17 cellular contexts compared by ENCODE assay signal in the genomic region with DNA sequence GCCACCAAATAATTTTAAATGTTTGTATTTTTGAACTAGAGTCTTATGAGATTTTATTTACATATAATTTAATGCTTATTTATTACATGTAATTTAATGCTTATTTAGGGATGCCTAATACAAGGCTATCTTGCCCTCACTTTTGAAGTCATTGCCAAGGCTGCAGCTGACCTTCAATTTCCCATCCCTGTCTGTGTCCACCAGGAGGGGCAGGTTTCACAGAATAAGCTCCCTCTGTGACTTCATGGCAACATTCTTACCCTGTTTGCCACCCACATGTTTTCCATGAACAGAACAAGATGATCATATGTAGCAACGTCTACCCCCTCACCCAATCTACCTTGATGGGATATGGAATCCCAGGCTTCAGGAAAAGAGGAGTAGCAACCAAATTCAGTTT. TPM values are rescaled to one million over a fixed set of nuclear protein-coding genes. Genes with fewer than 3 reads are reported as not detected.
DNase-seq lines count a peak whose midpoint lies in the region; ATAC-seq and TF ChIP-seq lines count a peak whose summit lies in the region.
"Had no signal": no experiment of that assay in that cellular context is flagged by ENCODE, and none has a peak within 500 bp of the region (broad histone marks: within the 10 kb centered on the region; RNA-seq: fewer than 3 reads in every experiment).

No MANE protein-coding gene starts in this region.

- H4K20me1 ChIP-seq in OCI-LY1 (ENCODE audit: insufficient read depth, low read length): no peaks in the 10 kb centered on the region

- TF ChIP-seq CTCF in OCI-LY1 (IDR thresholded peaks at IDR 0.05; ENCODE audit: low read length) (peak; percentile 18; the same call in 1 of the 2 replicates), epithelial cell of esophagus (IDR thresholded peaks at IDR 0.05; ENCODE audit: insufficient read depth, low read depth, low read length, missing control alignments) (peak; percentile 17), progenitor cell of endocrine pancreas (IDR thresholded peaks at IDR 0.05; ENCODE audit: unreplicated experiment) (peak; percentile 30)

- H3K27me3 ChIP-seq in OCI-LY1 (ENCODE audit: insufficient read depth, low read length): no peaks in the 10 kb centered on the region
- H3K27me3 ChIP-seq: thyroid gland had no signal

- H3K4me3 Mint-ChIP-seq in progenitor cell of endocrine pancreas (ENCODE audit: low read depth): no peak overlapping the region
- H3K4me3 Mint-ChIP-seq: GM23338; IgD-negative memory B cell; naive thymus-derived CD8-positive, alpha-beta T cell; WTC11 had no signal

- H3K4me3 ChIP-seq in OCI-LY1 (ENCODE audit: low read depth, low read length, poor library complexity, severe bottlenecking): no peak overlapping the region
- no peak overlapping the region for H3K4me3 ChIP-seq in epithelial cell of esophagus (ENCODE audit: low read length)
- H3K4me3 ChIP-seq: GM23338, thyroid gland had no signal

- no peaks in the 10 kb centered on the region for H3K27me3 Mint-ChIP-seq in progenitor cell of endocrine pancreas
- H3K27me3 Mint-ChIP-seq: IgD-negative memory B cell had no signal

- DNase-seq in NCI-H82 (lab: John Stamatoyannopoulos, UW) (peak; percentile 18), NCI-H82 treated with DMSO at 0.1 percent for 48 hours (lab: John Stamatoyannopoulos, UW; ENCODE audit: unreplicated experiment) (no peak), epithelial cell of esophagus (ENCODE audit: low read depth) (peak; percentile 3), progenitor cell of endocrine pancreas (ENCODE audit: low spot score, unreplicated experiment) (no peak), A172 (ENCODE audit: low spot score) (no peak)
- DNase-seq: aorta; naive thymus-derived CD8-positive, alpha-beta T cell; NCI-H2227 treated with DMSO at 0.1 percent for 48 hours; small intestine; thyroid gland had no signal

- no peak overlapping the region for H3K27ac Mint-ChIP-seq in progenitor cell of endocrine pancreas
- H3K27ac Mint-ChIP-seq: GM23338; naive thymus-derived CD8-positive, alpha-beta T cell; WTC11 had no signal

- no peaks in the 10 kb centered on the region; the same call in 1 of the 2 replicates for H3F3A ChIP-seq in OCI-LY1 (ENCODE audit: insufficient read depth, low read length)

- H3K9me2 ChIP-seq in OCI-LY1 (ENCODE audit: low read depth, low read length): no peaks in the 10 kb centered on the region

- no peaks in the 10 kb centered on the region; the same call in 1 of the 2 replicates for H3K36me3 ChIP-seq in OCI-LY1 (ENCODE audit: insufficient read depth, low read length)
- H3K36me3 ChIP-seq: thyroid gland had no signal

- no peaks in the 10 kb centered on the region for H3K79me2 ChIP-seq in OCI-LY1 (ENCODE audit: insufficient read depth, low read length)

- peaks cover 3% of the 10 kb centered on the region for H3K9me3 Mint-ChIP-seq in progenitor cell of endocrine pancreas (ENCODE audit: low read depth)
- H3K9me3 Mint-ChIP-seq: GM23338; IgD-negative memory B cell; naive thymus-derived CD8-positive, alpha-beta T cell had no signal

- H3K9ac ChIP-seq in OCI-LY1 (ENCODE audit: low read length): no peak overlapping the region

- no peak overlapping the region for H3K27ac ChIP-seq in OCI-LY1 (ENCODE audit: low read depth, low read length, poor library complexity, severe bottlenecking)
- H3K27ac ChIP-seq: thyroid gland had no signal

- H2AFZ ChIP-seq in OCI-LY1 (ENCODE audit: low read length): no peak overlapping the region
- H2AFZ ChIP-seq: GM23338 had no signal

- H3K4me1 Mint-ChIP-seq in progenitor cell of endocrine pancreas (ENCODE audit: low read depth): peaks cover 3% of the 10 kb centered on the region
- H3K4me1 Mint-ChIP-seq: GM23338; IgD-negative memory B cell; naive thymus-derived CD8-positive, alpha-beta T cell; WTC11 had no signal

- no peaks in the 10 kb centered on the region for H3K4me1 ChIP-seq in OCI-LY1 (ENCODE audit: insufficient read depth, low read length, severe bottlenecking)
- H3K4me1 ChIP-seq: thyroid gland had no signal

- peaks cover 23% of the 10 kb centered on the region for H3K36me3 Mint-ChIP-seq in progenitor cell of endocrine pancreas (ENCODE audit: insufficient read depth)
- H3K36me3 Mint-ChIP-seq: WTC11 had no signal

- no peak for ATAC-seq in HG03280 (IDR thresholded peaks at IDR 0.05; ENCODE audit: unreplicated experiment)
- ATAC-seq in GM19328 (IDR thresholded peaks at IDR 0.05; ENCODE audit: unreplicated experiment): no peak
- ATAC-seq: GM23338; naive thymus-derived CD8-positive, alpha-beta T cell; Right ventricle myocardium inferior; WTC11 had no signal

- no peaks in the 10 kb centered on the region for H3K9me3 ChIP-seq in OCI-LY1 (ENCODE audit: low read length)
- H3K9me3 ChIP-seq: thyroid gland had no signal

- no peak overlapping the region for H3K4me2 ChIP-seq in OCI-LY1 (ENCODE audit: low read length)
- H3K4me2 ChIP-seq: GM23338 had no signal

RNA-seq across cellular contexts. Expression of a gene that starts 27.0 kb away (rescaled TPM):
- total RNA-seq in progenitor cell of endocrine pancreas: 42.8 and 47.1 TPM in 2 replicates
- total RNA-seq in A172 (2014; rRNA removed; shearing (Covaris generic)): 6.3 and 11.5 TPM in 2 replicates

RNA-seq across cellular contexts. Expression of a gene that starts 51.7 kb away (rescaled TPM):
- total RNA-seq in progenitor cell of endocrine pancreas: 18.2 and 22.0 TPM in 2 replicates
- 31.3 and 31.7 TPM in 2 replicates for total RNA-seq in A172 (2014; rRNA removed; shearing (Covaris generic))

Comparison
In these comparisons a context has a peak if more than half of its experiments do, and no peak if none do; other contexts are left out.
1. DNase-seq: peak in NCI-H82 (single experiment) and epithelial cell of esophagus (single experiment); none in NCI-H82 treated with DMSO at 0.1 percent for 48 hours (single experiment), progenitor cell of endocrine pancreas (single experiment) and A172 (single experiment).
2. Peak in every context shown above with its lines, with median percentiles within 50 percentile points of each other: CTCF ChIP-seq.